23 cellular contexts compared by ENCODE assay signal in the genomic region with DNA sequence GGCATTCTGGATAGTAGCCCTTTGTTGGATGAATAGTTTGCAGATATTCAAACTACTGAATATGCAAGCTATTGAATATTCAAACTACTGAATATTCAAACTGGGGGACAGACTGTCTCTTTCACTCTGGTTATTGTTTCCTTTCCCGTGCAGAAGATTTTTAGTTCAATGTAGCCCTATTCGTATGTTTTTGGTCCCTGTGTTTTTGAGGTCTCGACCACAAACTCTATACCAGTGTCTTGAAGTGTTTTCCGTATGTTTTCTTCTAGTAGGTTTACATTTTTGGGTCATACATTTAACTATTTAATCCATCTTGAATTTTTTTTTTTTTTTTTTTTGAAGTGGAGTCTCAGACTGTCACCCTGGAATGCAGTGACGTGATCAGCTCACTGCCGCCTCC.
"Had no signal": no experiment of that assay in that cellular context is flagged by ENCODE, and none has a peak within 500 bp of the region (broad histone marks: within the 10 kb centered on the region; RNA-seq: fewer than 3 reads in every experiment).

No MANE protein-coding gene starts in this region.

- H3K9me3 Mint-ChIP-seq: memory B cell had no signal

- H3K36me3 ChIP-seq: breast epithelium, right atrium auricular region had no signal

- DNase-seq: activated CD8-positive, alpha-beta memory T cell treated with anti-CD3 and anti-CD28 coated beads for 24 hours; activated naive CD4-positive, alpha-beta T cell treated with Interleukin-2 at 50 U/mL for 16 hours; amniotic stem cell; cerebellar nuclear complex; endodermal cell; esophagus squamous epithelium; gastrocnemius medialis; hippocampal formation; left cardiac atrium; nephron progenitor cell; psoas muscle; SK-N-SH; spleen; stimulated activated CD4-positive, alpha-beta T cell treated with anti-CD3 and anti-CD28 coated beads, Interleukin-4, amount 100 ng/mL, for 24 hours; stimulated activated naive CD8-positive, alpha-beta T cell treated with anti-CD3 and anti-CD28 coated beads, Interleukin-15, Interleukin-2, amounts not matched to agents 100 U/mL and 50 U/mL, for 24 hours; T-helper 9 cell had no signal

- H3K4me3 ChIP-seq: breast epithelium, coronary artery, esophagus squamous epithelium, gastrocnemius medialis, pancreas, psoas muscle, right atrium auricular region, spleen, tibial nerve had no signal

- H3K27ac Mint-ChIP-seq: endodermal cell, memory B cell, nephron progenitor cell, WTC11 had no signal

- H3K4me3 Mint-ChIP-seq: endodermal cell, memory B cell, nephron progenitor cell, WTC11 had no signal

- H3K4me1 ChIP-seq: breast epithelium, esophagus squamous epithelium, gastrocnemius medialis, pancreas, psoas muscle, right atrium auricular region, tibial nerve had no signal

- H3K27ac ChIP-seq: breast epithelium, coronary artery, esophagus squamous epithelium, gastrocnemius medialis, pancreas, psoas muscle, right atrium auricular region, spleen, tibial nerve had no signal

- H3K27me3 Mint-ChIP-seq: memory B cell had no signal

- H3K4me1 Mint-ChIP-seq: nephron progenitor cell, WTC11 had no signal

- H3K9ac ChIP-seq: SK-N-SH had no signal

- FAIRE-seq: pancreas had no signal

- H3K9me3 ChIP-seq: breast epithelium, gastrocnemius medialis, pancreas, SK-N-SH had no signal

- ATAC-seq: gastrocnemius medialis; left cardiac atrium; pancreas; psoas muscle; stimulated activated naive CD8-positive, alpha-beta T cell treated with anti-CD3 and anti-CD28 coated beads, Interleukin-15, Interleukin-2, amounts not matched to agents 100 U/mL and 50 U/mL, for 24 hours; WTC11 had no signal

- H3K27me3 ChIP-seq: breast epithelium, esophagus squamous epithelium, gastrocnemius medialis, pancreas, right atrium auricular region, spleen, tibial nerve had no signal

- H3K4me2 ChIP-seq: SK-N-SH had no signal
